ENCODE assay signal across 7 cellular contexts in genomic region chr19:46967578-46968018, GRCh38. TPM values are rescaled to one million over a fixed set of nuclear protein-coding genes. Genes with fewer than 3 reads are reported as not detected.
DNase-seq lines count a peak whose midpoint lies in the region; ATAC-seq and TF ChIP-seq lines count a peak whose summit lies in the region.

No MANE protein-coding gene starts in this region.

- peaks cover 42% of the 10 kb centered on the region for H3K36me3 Mint-ChIP-seq in HFFc6 (ENCODE audit: low read depth)
- H3K36me3 Mint-ChIP-seq in activated CD8-positive, alpha-beta T cell treated with anti-CD3 and anti-CD28 coated beads, Interleukin-2, amount 10 ng/mL, durations not matched to agents 7 days and 5 days (ENCODE audit: low read depth), result peaks cover 30% of the 10 kb centered on the region

- no peaks in the 10 kb centered on the region for H3K9me3 ChIP-seq in skeletal muscle tissue (ENCODE audit: control insufficient read depth in 3 of 3, low read length in 3 of 3)

- peaks cover 3% of the 10 kb centered on the region; the same call in 1 of the 2 replicates for H3K27me3 Mint-ChIP-seq in HFFc6 (ENCODE audit: insufficient read depth)
- no peaks in the 10 kb centered on the region for H3K27me3 Mint-ChIP-seq in activated CD8-positive, alpha-beta T cell treated with anti-CD3 and anti-CD28 coated beads, Interleukin-2, amount 10 ng/mL, durations not matched to agents 7 days and 5 days (ENCODE audit: low read depth)

- POLR2A ChIA-PET in activated CD8-positive, alpha-beta T cell treated with anti-CD3 and anti-CD28 coated beads, Interleukin-2, amount 10 ng/mL, durations not matched to agents 7 days and 5 days (lab: Charles Lee), result interaction anchor here (1.0 kb wide), 2 partner anchors 12 to 367 kb away, joined by 3 read pairs; no protein-coding TSS in a partner anchor

- CTCF ChIA-PET in activated CD8-positive, alpha-beta T cell treated with anti-CD3 and anti-CD28 coated beads, Interleukin-2, amount 10 ng/mL, durations not matched to agents 7 days and 5 days (lab: Charles Lee), result interaction anchor here (0.7 to 1.8 kb wide), 2 partner anchors 46 to 1249 kb away, joined by 3 to 8 read pairs; no protein-coding TSS in a partner anchor

- H3K9ac ChIP-seq in skeletal muscle tissue (ENCODE audit: low read depth in 1 of 3, low read length in 3 of 3), result peak overlapping the region in 2 of 3 donors; percentile 15 to 55

- ATAC-seq in activated CD8-positive, alpha-beta T cell treated with anti-CD3 and anti-CD28 coated beads, Interleukin-2, amount 10 ng/mL, durations not matched to agents 7 days and 5 days, result peak; percentile 95
- ATAC-seq in left cardiac atrium (peak; percentile 81 to 84), GM21737 (IDR thresholded peaks at IDR 0.05; ENCODE audit: unreplicated experiment) (no peak), HG03342 (IDR thresholded peaks at IDR 0.05; ENCODE audit: unreplicated experiment) (no peak)

- no peaks in the 10 kb centered on the region for H3K27me3 ChIP-seq in skeletal muscle tissue (ENCODE audit: control insufficient read depth in 3 of 3, insufficient read depth in 3 of 3, low read length in 3 of 3)

- H3K4me1 ChIP-seq in skeletal muscle tissue (ENCODE audit: control insufficient read depth in 3 of 3, insufficient read depth in 3 of 3, low read length in 3 of 3), result peaks cover 32 to 52% (median 43%) of the 10 kb centered on the region in 3 donors

- H3K4me3 Mint-ChIP-seq in HFFc6, result no peak overlapping the region
- H3K4me3 Mint-ChIP-seq in activated CD8-positive, alpha-beta T cell treated with anti-CD3 and anti-CD28 coated beads, Interleukin-2, amount 10 ng/mL, durations not matched to agents 7 days and 5 days, result peak overlapping the region; percentile 55

- peak overlapping the region; percentile 68 for H3K27ac ChIP-seq in skeletal muscle tissue (ENCODE audit: low read depth, low read length)

- H3K36me3 ChIP-seq in skeletal muscle tissue (ENCODE audit: control insufficient read depth in 3 of 3, insufficient read depth in 3 of 3, low read length in 3 of 3), result peaks cover 0 to 5% (median 0%) of the 10 kb centered on the region in 3 donors

- DNase-seq in HFFc6 (no peak), left cardiac atrium (peak; percentile 83), HCEC 1CT (no peak)
- peak; percentile 71 for DNase-seq in activated CD8-positive, alpha-beta T cell treated with anti-CD3 and anti-CD28 coated beads, Interleukin-2, amount 10 ng/mL, durations not matched to agents 7 days and 5 days

- no peak for TF ChIP-seq CTCF in HFFc6 (IDR thresholded peaks at IDR 0.05)

- H3K27ac Mint-ChIP-seq in HFFc6, result peak overlapping the region; percentile 61
- peak overlapping the region; percentile 86 for H3K27ac Mint-ChIP-seq in activated CD8-positive, alpha-beta T cell treated with anti-CD3 and anti-CD28 coated beads, Interleukin-2, amount 10 ng/mL, durations not matched to agents 7 days and 5 days

- H3K9me3 Mint-ChIP-seq in HFFc6, result no peaks in the 10 kb centered on the region
- H3K9me3 Mint-ChIP-seq in activated CD8-positive, alpha-beta T cell treated with anti-CD3 and anti-CD28 coated beads, Interleukin-2, amount 10 ng/mL, durations not matched to agents 7 days and 5 days (ENCODE audit: insufficient read depth), result no peaks in the 10 kb centered on the region

- H3K4me1 Mint-ChIP-seq in HFFc6 (ENCODE audit: low read depth), result peaks cover 73% of the 10 kb centered on the region
- H3K4me1 Mint-ChIP-seq in activated CD8-positive, alpha-beta T cell treated with anti-CD3 and anti-CD28 coated beads, Interleukin-2, amount 10 ng/mL, durations not matched to agents 7 days and 5 days (ENCODE audit: low read depth), result peaks cover 47% of the 10 kb centered on the region

- no peak overlapping the region for H3K4me3 ChIP-seq in skeletal muscle tissue (ENCODE audit: low read length in 3 of 3)

- intact Hi-C loops in left cardiac atrium (cut with DNase I), result no loop called here

RNA-seq across cellular contexts. Expression of gene NPAS1, which starts 52.0 kb away (rescaled TPM):
- 10 to 100 TPM in 1 of 6 experiments, 1 to 10 TPM in 5; 2.2 to 11.5 (median 3.6) TPM for total RNA-seq in HFFc6 (2021; fragmentation: NEBNext Ultra II Directional; extraction: Animal tissue kit (Norgen Biotek cat#: 25700))
- not detected for total RNA-seq in activated CD8-positive, alpha-beta T cell treated with anti-CD3 and anti-CD28 coated beads, Interleukin-2, amount 10 ng/mL, durations not matched to agents 7 days and 5 days
- 1 to 10 TPM in 1 of 2 donors, under 1 TPM in 1; 0.44 to 1.2 TPM for total RNA-seq in left cardiac atrium
- total RNA-seq in skeletal muscle tissue, result 1.0 TPM

Comparison
In these comparisons a context has a peak if more than half of its experiments do, and no peak if none do; other contexts are left out.
1. DNase-seq: peak in activated CD8-positive, alpha-beta T cell treated with anti-CD3 and anti-CD28 coated beads, Interleukin-2, amount 10 ng/mL, durations not matched to agents 7 days and 5 days (single experiment) and left cardiac atrium (single experiment); none in HFFc6 (single experiment) and HCEC 1CT (single experiment).
2. ATAC-seq: peak in activated CD8-positive, alpha-beta T cell treated with anti-CD3 and anti-CD28 coated beads, Interleukin-2, amount 10 ng/mL, durations not matched to agents 7 days and 5 days (single experiment) and left cardiac atrium (2 of 2); none in GM21737 (single experiment) and HG03342 (single experiment).